10 cellular contexts compared by ENCODE assay signal in the genomic region with DNA sequence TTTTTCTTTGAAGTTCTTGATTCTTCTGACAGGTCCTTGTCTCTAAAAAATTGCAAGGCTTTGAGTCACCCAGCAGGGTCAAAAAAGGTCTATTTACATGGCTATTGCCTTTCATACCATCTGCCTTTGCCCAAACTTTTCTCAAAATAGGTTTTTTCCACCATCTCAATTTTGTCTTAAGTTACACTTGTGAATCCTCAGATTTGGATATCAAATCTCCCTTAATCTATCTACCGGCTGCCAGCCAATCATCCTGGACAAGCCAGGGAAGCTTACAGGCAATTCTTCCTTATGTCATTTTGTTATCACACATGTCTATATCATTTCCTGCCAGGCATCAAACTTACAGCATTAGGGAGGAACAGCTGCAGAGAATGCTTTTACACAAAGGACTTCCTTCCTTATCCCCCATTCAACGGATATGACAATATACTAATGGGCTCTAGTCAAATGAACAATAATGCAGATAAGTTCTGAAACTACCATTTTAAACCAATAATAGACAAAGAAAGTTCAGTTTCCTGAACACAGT.
DNase-seq lines count a peak whose midpoint lies in the region; ATAC-seq and TF ChIP-seq lines count a peak whose summit lies in the region.
"Had no signal": no experiment of that assay in that cellular context is flagged by ENCODE, and none has a peak within 500 bp of the region (broad histone marks: within the 10 kb centered on the region; RNA-seq: fewer than 3 reads in every experiment).

No MANE protein-coding gene starts in this region.

- peak overlapping the region; percentile 17; the same call in 1 of the 2 replicates for H3K9ac ChIP-seq in OCI-LY1 (ENCODE audit: low read length)
- peak overlapping the region; percentile 45 for H3K9ac ChIP-seq in skeletal muscle satellite cell (ENCODE audit: low read depth, low read length)

- H3K27me3 ChIP-seq in OCI-LY1 (ENCODE audit: insufficient read depth, low read length), result no peaks in the 10 kb centered on the region
- H3K27me3 ChIP-seq in skeletal muscle satellite cell (ENCODE audit: control insufficient read depth, insufficient read depth, low read length), result no peaks in the 10 kb centered on the region
- no peaks in the 10 kb centered on the region for H3K27me3 ChIP-seq in aorta (ENCODE audit: control insufficient read depth in 1 of 2, insufficient read depth in 2 of 2, low read length in 1 of 2)

- no peak overlapping the region for H2AFZ ChIP-seq in OCI-LY1 (ENCODE audit: low read length)

- 72 to 74% methylated on average over 2 of the region's 2 CpGs for whole genome bisulfite sequencing in aorta, 2 donors

- peaks cover 17% of the 10 kb centered on the region for H3F3A ChIP-seq in OCI-LY1 (ENCODE audit: insufficient read depth, low read length)

- H3K9me2 ChIP-seq in OCI-LY1 (ENCODE audit: low read depth, low read length), result no peaks in the 10 kb centered on the region

- intact Hi-C loops in aorta (cut with DNase I), result no loop called here

- peak overlapping the region; percentile 18; the same call in 1 of the 2 replicates for H3K4me2 ChIP-seq in OCI-LY1 (ENCODE audit: low read length)
- peak overlapping the region; percentile 53 for H3K4me2 ChIP-seq in skeletal muscle satellite cell (ENCODE audit: low read length)

- H4K20me1 ChIP-seq in OCI-LY1 (ENCODE audit: insufficient read depth, low read length), result no peaks in the 10 kb centered on the region

- peak; percentile 58 for ATAC-seq in effector memory CD8-positive, alpha-beta T cell (replicated peaks)
- no peak for ATAC-seq in GM21529 (IDR thresholded peaks at IDR 0.05; ENCODE audit: unreplicated experiment)
- ATAC-seq in HG03439 (IDR thresholded peaks at IDR 0.05; ENCODE audit: unreplicated experiment), result no peak
- no peak for ATAC-seq in aorta (ENCODE audit: low FRiP score)

- H3K27ac ChIP-seq in OCI-LY1 (ENCODE audit: low read depth, low read length, poor library complexity, severe bottlenecking), result peak overlapping the region; percentile 86
- no peak overlapping the region for H3K27ac ChIP-seq in aorta (ENCODE audit: low read depth in 1 of 2, low read length in 2 of 2)
- H3K27ac ChIP-seq: 22Rv1 had no signal

- no peaks in the 10 kb centered on the region for H3K27me3 Mint-ChIP-seq in effector memory CD8-positive, alpha-beta T cell

- H3K27ac Mint-ChIP-seq in effector memory CD8-positive, alpha-beta T cell, result peak overlapping the region; percentile 74 to 84

- peaks cover 42% of the 10 kb centered on the region for H3K79me2 ChIP-seq in OCI-LY1 (ENCODE audit: insufficient read depth, low read length)

- H3K9me3 ChIP-seq in OCI-LY1 (ENCODE audit: low read length) (peaks cover 7% of the 10 kb centered on the region), skeletal muscle satellite cell (replicated peaks; ENCODE audit: low read length) (peaks cover 4% of the 10 kb centered on the region), aorta (ENCODE audit: control insufficient read depth, low read length) (no peaks in the 10 kb centered on the region)

- peaks cover 0 to 2% of the 10 kb centered on the region in 2 donors for H3K9me3 Mint-ChIP-seq in effector memory CD8-positive, alpha-beta T cell

- peak overlapping the region; percentile 1 to 38 for H3K4me3 Mint-ChIP-seq in effector memory CD8-positive, alpha-beta T cell

- TF ChIP-seq CTCF in OCI-LY1 (IDR thresholded peaks at IDR 0.05; ENCODE audit: low read length), result no peak

- H3K4me3 ChIP-seq in OCI-LY1 (ENCODE audit: low read depth, low read length, poor library complexity, severe bottlenecking) (no peak overlapping the region), skeletal muscle satellite cell (ENCODE audit: low read length) (peak overlapping the region; percentile 30), aorta (ENCODE audit: low read length in 2 of 2) (no peak overlapping the region)

- peaks cover 23% of the 10 kb centered on the region for H3K36me3 ChIP-seq in OCI-LY1 (ENCODE audit: insufficient read depth, low read length)
- H3K36me3 ChIP-seq in skeletal muscle satellite cell (ENCODE audit: insufficient read depth, low read length), result no peaks in the 10 kb centered on the region
- no peaks in the 10 kb centered on the region for H3K36me3 ChIP-seq in aorta (ENCODE audit: control insufficient read depth in 1 of 2, insufficient read depth in 2 of 2, low read length in 1 of 2)

- H3K4me1 Mint-ChIP-seq in effector memory CD8-positive, alpha-beta T cell (ENCODE audit: low read depth in 2 of 2), result peaks cover 59 to 71% of the 10 kb centered on the region in 2 donors

- H3K36me3 Mint-ChIP-seq in effector memory CD8-positive, alpha-beta T cell (ENCODE audit: insufficient read depth), result peaks cover 7% of the 10 kb centered on the region

- DNase-seq in DMS53 (lab: John Stamatoyannopoulos, UW), result peak; percentile 39
- no peak for DNase-seq in DMS53 treated with DMSO at 0.1 percent for 48 hours (lab: John Stamatoyannopoulos, UW; ENCODE audit: unreplicated experiment)
- DNase-seq in effector memory CD8-positive, alpha-beta T cell, result no peak
- no peak for DNase-seq in aorta
- DNase-seq: NCI-H1436 treated with DMSO at 0.1 percent for 48 hours had no signal

- H3K4me1 ChIP-seq in OCI-LY1 (ENCODE audit: insufficient read depth, low read length, severe bottlenecking) (peaks cover 55% of the 10 kb centered on the region), skeletal muscle satellite cell (ENCODE audit: control insufficient read depth, insufficient read depth, low read length) (peaks cover 32% of the 10 kb centered on the region), aorta (ENCODE audit: control insufficient read depth in 1 of 2, insufficient read depth in 2 of 2, low read length in 2 of 2) (peaks cover 4% of the 10 kb centered on the region in 2 donors)
